9 cellular contexts compared by ENCODE assay signal in the genomic region with DNA sequence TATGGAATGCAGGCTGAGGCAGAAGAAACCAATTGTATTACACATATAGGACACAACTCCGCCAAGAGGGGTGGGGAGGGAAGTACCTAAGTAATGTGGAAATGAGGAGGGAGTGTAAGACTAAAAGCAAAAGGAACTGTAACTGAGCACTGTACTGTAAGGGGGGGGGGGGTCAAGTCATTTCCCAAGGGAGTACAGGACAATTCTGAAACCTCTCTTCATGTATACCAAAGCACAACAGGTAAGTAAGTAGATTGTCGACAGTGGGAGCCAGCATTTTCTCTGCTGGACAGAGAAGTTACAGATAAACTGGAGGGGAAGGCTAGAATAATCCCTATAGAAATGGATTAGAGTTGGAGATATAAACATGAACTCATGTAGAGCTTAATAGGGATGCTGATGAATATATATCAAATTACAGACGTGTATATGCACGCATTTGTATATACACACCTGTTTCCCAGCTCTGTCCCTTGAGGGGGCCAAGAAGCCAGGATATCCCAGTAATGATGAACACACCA. TPM values are rescaled to one million over a fixed set of nuclear protein-coding genes. Genes with fewer than 3 reads are reported as not detected.
DNase-seq lines count a peak whose midpoint lies in the region; ATAC-seq and TF ChIP-seq lines count a peak whose summit lies in the region.
"Had no signal": no experiment of that assay in that cellular context is flagged by ENCODE, and none has a peak within 500 bp of the region (broad histone marks: within the 10 kb centered on the region; RNA-seq: fewer than 3 reads in every experiment).

No MANE protein-coding gene starts in this region.

- no peak overlapping the region for H4K91ac ChIP-seq in H9 (ENCODE audit: insufficient read length, low read depth, low read length)

- TF ChIP-seq CTCF in H9 (conservative IDR thresholded peaks at IDR 0.05) (no peak), mesothelial cell of epicardium (IDR thresholded peaks at IDR 0.05; ENCODE audit: unreplicated experiment) (no peak)
- TF ChIP-seq CTCF in activated CD8-positive, alpha-beta T cell treated with anti-CD3 and anti-CD28 coated beads for 36 hours (IDR thresholded peaks at IDR 0.05): no peak

- no peak overlapping the region for H3K4ac ChIP-seq in H9 (ENCODE audit: low read depth, low read length)

- H3K36me3 Mint-ChIP-seq in H9 (ENCODE audit: insufficient read depth in 1 of 3, low read depth in 3 of 3): peaks cover 13 to 57% (median 43%) of the 10 kb centered on the region in 3 experiments
- peaks cover 60% of the 10 kb centered on the region for H3K36me3 Mint-ChIP-seq in activated CD8-positive, alpha-beta T cell treated with anti-CD3 and anti-CD28 coated beads for 36 hours (ENCODE audit: low read depth)
- peaks cover 7% of the 10 kb centered on the region for H3K36me3 Mint-ChIP-seq in mesothelial cell of epicardium

- no peak overlapping the region for H2BK120ac ChIP-seq in H9 (ENCODE audit: low read depth, low read length, poor library complexity, severe bottlenecking)

- H2BK15ac ChIP-seq in H9 (ENCODE audit: low read depth, low read length): no peak overlapping the region

- H3K9ac ChIP-seq in BLaER1 (peak overlapping the region; percentile 32; the same call in 1 of the 2 replicates), H9 (ENCODE audit: extremely low read depth, insufficient read length, low read length) (no peak overlapping the region)

- H3K27ac ChIP-seq in BLaER1: no peak overlapping the region
- H3K27ac ChIP-seq in H9 (ENCODE audit: insufficient read length, low read depth, low read length): no peak overlapping the region

- H3K9me3 Mint-ChIP-seq in H9 (no peaks in the 10 kb centered on the region), mesothelial cell of epicardium (no peaks in the 10 kb centered on the region)
- no peaks in the 10 kb centered on the region for H3K9me3 Mint-ChIP-seq in activated CD8-positive, alpha-beta T cell treated with anti-CD3 and anti-CD28 coated beads for 36 hours

- intact Hi-C loops in activated CD8-positive, alpha-beta T cell treated with anti-CD3 and anti-CD28 coated beads for 36 hours (cut with micrococcal nuclease): no loop called here

- H3K56ac ChIP-seq in H9 (ENCODE audit: insufficient read length, low read depth, low read length): no peak overlapping the region

- H3K23ac ChIP-seq in H9 (ENCODE audit: insufficient read length, low read depth, low read length): no peak overlapping the region

- no peaks in the 10 kb centered on the region for H3K9me3 ChIP-seq in BLaER1
- H3K9me3 ChIP-seq in H9 (ENCODE audit: control insufficient read depth, low read depth, low read length): no peaks in the 10 kb centered on the region

- H3K27me3 Mint-ChIP-seq in H9 (ENCODE audit: low read depth): no peaks in the 10 kb centered on the region; the same call in 1 of the 2 replicates
- no peaks in the 10 kb centered on the region for H3K27me3 Mint-ChIP-seq in activated CD8-positive, alpha-beta T cell treated with anti-CD3 and anti-CD28 coated beads for 36 hours
- H3K27me3 Mint-ChIP-seq in mesothelial cell of epicardium (ENCODE audit: low read depth): no peaks in the 10 kb centered on the region

- H3K36me3 ChIP-seq in BLaER1: peaks cover 51% of the 10 kb centered on the region

- H3K4me1 ChIP-seq in BLaER1 (peaks cover 94% of the 10 kb centered on the region), H9 (ENCODE audit: insufficient read depth, low read length) (peaks cover 17% of the 10 kb centered on the region)

- no peak for ATAC-seq in activated CD8-positive, alpha-beta T cell treated with anti-CD3 and anti-CD28 coated beads for 36 hours
- ATAC-seq in HG03039 (IDR thresholded peaks at IDR 0.05; ENCODE audit: unreplicated experiment) (no peak), HG02623 (IDR thresholded peaks at IDR 0.05; ENCODE audit: unreplicated experiment) (no peak), GM19035 (IDR thresholded peaks at IDR 0.05; ENCODE audit: unreplicated experiment) (no peak), GM18867 (IDR thresholded peaks at IDR 0.05; ENCODE audit: unreplicated experiment) (no peak)

- H3K27me3 ChIP-seq in BLaER1: no peaks in the 10 kb centered on the region
- no peaks in the 10 kb centered on the region for H3K27me3 ChIP-seq in H9 (ENCODE audit: insufficient read depth, low read length)

- peaks cover 94% of the 10 kb centered on the region for H3K79me2 ChIP-seq in H9 (ENCODE audit: insufficient read depth, low read length)

- no peak overlapping the region for H3K18ac ChIP-seq in H9 (ENCODE audit: insufficient read length, low read depth, low read length)

- H4K8ac ChIP-seq in H9 (replicated peaks; ENCODE audit: insufficient read length, low read depth, low read length): no peak overlapping the region

- CTCF ChIA-PET in activated CD8-positive, alpha-beta T cell treated with anti-CD3 and anti-CD28 coated beads for 36 hours (lab: Charles Lee): interaction anchor here (0.9 to 1.9 kb wide), 3 partner anchors 10 to 63 kb away, joined by 3 to 6 read pairs (median 5); no protein-coding TSS in a partner anchor

- no peak overlapping the region; a peak in 2 of 5 replicates for H3K4me3 Mint-ChIP-seq in H9
- H3K4me3 Mint-ChIP-seq in activated CD8-positive, alpha-beta T cell treated with anti-CD3 and anti-CD28 coated beads for 36 hours: no peak overlapping the region
- no peak overlapping the region for H3K4me3 Mint-ChIP-seq in mesothelial cell of epicardium

- H3K4me3 ChIP-seq in BLaER1: peak overlapping the region; percentile 24; the same call in 1 of the 2 replicates

- H3K23me2 ChIP-seq in H9 (ENCODE audit: insufficient read length, low read depth, low read length, poor library complexity, severe bottlenecking): no peaks in the 10 kb centered on the region

- POLR2A ChIA-PET in activated CD8-positive, alpha-beta T cell treated with anti-CD3 and anti-CD28 coated beads for 36 hours (lab: Charles Lee): interaction anchor here (1.8 kb wide), 1 partner anchor 16 kb away, joined by 4 read pairs; no protein-coding TSS in a partner anchor

- H2BK5ac ChIP-seq in H9 (ENCODE audit: insufficient read length, low read length): no peak overlapping the region

- no peak overlapping the region for H2AFZ ChIP-seq in H9 (ENCODE audit: low read length)

- no peak overlapping the region for H4K5ac ChIP-seq in H9 (ENCODE audit: insufficient read length, low read depth, low read length)

- no peaks in the 10 kb centered on the region for H3K79me1 ChIP-seq in H9 (ENCODE audit: insufficient read depth, low read depth, low read length, poor library complexity, severe bottlenecking)

- H2BK12ac ChIP-seq in H9 (ENCODE audit: insufficient read length, low read depth, low read length): no peak overlapping the region

- H3K4me1 Mint-ChIP-seq in H9 (peaks cover 54 to 69% of the 10 kb centered on the region in 2 experiments), mesothelial cell of epicardium (peaks cover 65% of the 10 kb centered on the region)
- H3K4me1 Mint-ChIP-seq in activated CD8-positive, alpha-beta T cell treated with anti-CD3 and anti-CD28 coated beads for 36 hours (ENCODE audit: low read depth): peaks cover 70% of the 10 kb centered on the region

- H2AK5ac ChIP-seq in H9 (ENCODE audit: insufficient read length, low read length): no peak overlapping the region

- H2BK20ac ChIP-seq in H9 (ENCODE audit: low read depth, low read length, poor library complexity, severe bottlenecking): no peak overlapping the region

- no peak overlapping the region for H3K14ac ChIP-seq in H9 (ENCODE audit: insufficient read depth, low read length)

- H4K20me1 ChIP-seq in BLaER1 (peaks cover 100% of the 10 kb centered on the region), H9 (ENCODE audit: control insufficient read depth, insufficient read depth, insufficient read length) (no peaks in the 10 kb centered on the region)

- no peak overlapping the region for H3T11ph ChIP-seq in H9 (ENCODE audit: low read length)

- H3K4me2 ChIP-seq in BLaER1: peak overlapping the region; percentile 83
- H3K4me2 ChIP-seq in H9 (ENCODE audit: insufficient read depth, insufficient read length, low read length): peak overlapping the region; percentile 13

- DNase-seq in H9 (no peak), mesothelial cell of epicardium (ENCODE audit: low spot score in 2 of 2, unreplicated experiment in 2 of 2) (no peak)
- DNase-seq in activated CD8-positive, alpha-beta T cell treated with anti-CD3 and anti-CD28 coated beads for 36 hours: no peak
- DNase-seq: stimulated activated CD4-positive, alpha-beta T cell treated with anti-CD3 and anti-CD28 coated beads, Interleukin-4, amount 100 ng/mL, for 1 hour had no signal

- H3K27ac Mint-ChIP-seq in H9 (peak overlapping the region; percentile 32 to 89 (median 56); a peak in 5 of 7 replicates), mesothelial cell of epicardium (peak overlapping the region; percentile 21)
- H3K27ac Mint-ChIP-seq in activated CD8-positive, alpha-beta T cell treated with anti-CD3 and anti-CD28 coated beads for 36 hours: peak overlapping the region; percentile 93

- no CpG with 5 or more reads among the region's 4 CpGs for WGBS in H9 (ENCODE audit: extremely low coverage, insufficient read length, low lambda C conversion rate)

RNA-seq across cellular contexts. Expression of gene USP22, which starts 6.4 kb away (rescaled TPM):
- total RNA-seq in H9 (2021) (345 and 351 TPM in 2 replicates), mesothelial cell of epicardium (333 to 348 TPM (median 347 TPM) in 3 replicates)
- 100 to 1,000 TPM; 149 to 153 TPM for total RNA-seq in activated CD8-positive, alpha-beta T cell treated with anti-CD3 and anti-CD28 coated beads for 36 hours

Comparison
In these comparisons a context has a peak if more than half of its experiments do, and no peak if none do; other contexts are left out.
1. H3K27ac Mint-ChIP-seq: peak in every context shown above with its lines; median percentile 93 in activated CD8-positive, alpha-beta T cell treated with anti-CD3 and anti-CD28 coated beads for 36 hours; 56 in H9; 21 in mesothelial cell of epicardium.